In genomic region chr15:37098468-37099320, GRCh38 we compare ENCODE assay signal across 8 cellular contexts. TPM values are rescaled to one million over a fixed set of nuclear protein-coding genes. Genes with fewer than 3 reads are reported as not detected.
DNase-seq lines count a peak whose midpoint lies in the region; ATAC-seq lines count a peak whose summit lies in the region.

No MANE protein-coding gene starts in this region.

- CTCF ChIA-PET in activated CD4-positive, alpha-beta T cell treated with anti-CD3 and anti-CD28 coated beads, Interleukin-2, amount 10 ng/mL, durations not matched to agents 7 days and 5 days (lab: Charles Lee), result no interaction called here

- H3K27ac ChIP-seq in esophagus (ENCODE audit: low read depth in 2 of 2, low read length in 1 of 2), result peak overlapping the region; percentile 76 to 84
- peak overlapping the region; percentile 96 for H3K27ac ChIP-seq in muscle layer of duodenum (ENCODE audit: low read length)

- DNase-seq in activated CD4-positive, alpha-beta T cell treated with anti-CD3 and anti-CD28 coated beads, Interleukin-2, amount 10 ng/mL, durations not matched to agents 7 days and 5 days, result no peak
- DNase-seq in activated CD4-positive, alpha-beta T cell treated with anti-CD3 and anti-CD28 coated beads for 4 hours, result no peak
- no peak for DNase-seq in GF-D8 (lab: John Stamatoyannopoulos, UW)

- H3K4me3 Mint-ChIP-seq in activated CD4-positive, alpha-beta T cell treated with anti-CD3 and anti-CD28 coated beads, Interleukin-2, amount 10 ng/mL, durations not matched to agents 7 days and 5 days, result peak overlapping the region; percentile 56
- H3K4me3 Mint-ChIP-seq in T-helper 1 cell treated with Interleukin-12 subunit alpha and Interleukin-12 subunit beta and Interleukin-4 antibody, amounts not matched to agents 30 μg/mL and 1 μg/mL, for 36 hours, result peak overlapping the region; percentile 69

- no peaks in the 10 kb centered on the region for H3K9me3 ChIP-seq in esophagus (ENCODE audit: control insufficient read depth in 2 of 2, insufficient read depth in 1 of 2, low read depth in 1 of 2, low read length in 1 of 2)
- H3K9me3 ChIP-seq in muscle layer of duodenum (ENCODE audit: control insufficient read depth in 1 of 2, low read length in 2 of 2), result no peaks in the 10 kb centered on the region

- peaks cover 26% of the 10 kb centered on the region for H3K4me1 Mint-ChIP-seq in activated CD4-positive, alpha-beta T cell treated with anti-CD3 and anti-CD28 coated beads, Interleukin-2, amount 10 ng/mL, durations not matched to agents 7 days and 5 days
- peaks cover 23% of the 10 kb centered on the region for H3K4me1 Mint-ChIP-seq in T-helper 1 cell treated with Interleukin-12 subunit alpha and Interleukin-12 subunit beta and Interleukin-4 antibody, amounts not matched to agents 30 μg/mL and 1 μg/mL, for 36 hours (ENCODE audit: low read depth)

- ATAC-seq in HG03103 (IDR thresholded peaks at IDR 0.05; ENCODE audit: low read depth, unreplicated experiment), result peak; percentile 29
- no peak for ATAC-seq in HG03196 (IDR thresholded peaks at IDR 0.05; ENCODE audit: unreplicated experiment)

- no peaks in the 10 kb centered on the region for H3K9me3 Mint-ChIP-seq in activated CD4-positive, alpha-beta T cell treated with anti-CD3 and anti-CD28 coated beads, Interleukin-2, amount 10 ng/mL, durations not matched to agents 7 days and 5 days
- peaks cover 4% of the 10 kb centered on the region for H3K9me3 Mint-ChIP-seq in T-helper 1 cell treated with Interleukin-12 subunit alpha and Interleukin-12 subunit beta and Interleukin-4 antibody, amounts not matched to agents 30 μg/mL and 1 μg/mL, for 36 hours

- POLR2A ChIA-PET in activated CD4-positive, alpha-beta T cell treated with anti-CD3 and anti-CD28 coated beads, Interleukin-2, amount 10 ng/mL, durations not matched to agents 7 days and 5 days (lab: Charles Lee), result no interaction called here

- peaks cover 10% of the 10 kb centered on the region for H3K36me3 Mint-ChIP-seq in activated CD4-positive, alpha-beta T cell treated with anti-CD3 and anti-CD28 coated beads, Interleukin-2, amount 10 ng/mL, durations not matched to agents 7 days and 5 days (ENCODE audit: low read depth)
- peaks cover 7% of the 10 kb centered on the region for H3K36me3 Mint-ChIP-seq in T-helper 1 cell treated with Interleukin-12 subunit alpha and Interleukin-12 subunit beta and Interleukin-4 antibody, amounts not matched to agents 30 μg/mL and 1 μg/mL, for 36 hours (ENCODE audit: low read depth)

- H3K4me3 ChIP-seq in esophagus (ENCODE audit: low read depth in 1 of 2, low read length in 2 of 2) (peak overlapping the region; percentile 69 to 72), muscle layer of duodenum (ENCODE audit: low read depth in 1 of 2, low read length in 2 of 2) (peak overlapping the region; percentile 87 to 97)

- 0 to 1% methylated on average over 70 to 75 of the region's 75 CpGs for WGBS in esophagus, 2 donors

- no peak overlapping the region for H3K27ac Mint-ChIP-seq in activated CD4-positive, alpha-beta T cell treated with anti-CD3 and anti-CD28 coated beads, Interleukin-2, amount 10 ng/mL, durations not matched to agents 7 days and 5 days
- peak overlapping the region; percentile 46 for H3K27ac Mint-ChIP-seq in T-helper 1 cell treated with Interleukin-12 subunit alpha and Interleukin-12 subunit beta and Interleukin-4 antibody, amounts not matched to agents 30 μg/mL and 1 μg/mL, for 36 hours

- H3K27me3 Mint-ChIP-seq in activated CD4-positive, alpha-beta T cell treated with anti-CD3 and anti-CD28 coated beads, Interleukin-2, amount 10 ng/mL, durations not matched to agents 7 days and 5 days, result peaks cover 87% of the 10 kb centered on the region
- peaks cover 98% of the 10 kb centered on the region for H3K27me3 Mint-ChIP-seq in T-helper 1 cell treated with Interleukin-12 subunit alpha and Interleukin-12 subunit beta and Interleukin-4 antibody, amounts not matched to agents 30 μg/mL and 1 μg/mL, for 36 hours (ENCODE audit: low read depth)

- H3K27me3 ChIP-seq in esophagus (ENCODE audit: control insufficient read depth in 1 of 2, insufficient read depth in 2 of 2, low read length in 2 of 2), result no peaks in the 10 kb centered on the region
- no peaks in the 10 kb centered on the region for H3K27me3 ChIP-seq in muscle layer of duodenum (ENCODE audit: low read depth, low read length)

- H3K4me1 ChIP-seq in esophagus (ENCODE audit: control insufficient read depth in 2 of 2, insufficient read depth in 2 of 2, low read length in 1 of 2) (peaks cover 0 to 2% of the 10 kb centered on the region in 2 donors), muscle layer of duodenum (ENCODE audit: control insufficient read depth in 1 of 2, insufficient read depth in 2 of 2, low read length in 2 of 2) (peaks cover 0 to 4% of the 10 kb centered on the region in 2 donors)

- no peaks in the 10 kb centered on the region for H3K36me3 ChIP-seq in esophagus (ENCODE audit: control insufficient read depth in 2 of 2, insufficient read depth in 2 of 2, low read length in 1 of 2)
- H3K36me3 ChIP-seq in muscle layer of duodenum (ENCODE audit: control insufficient read depth in 1 of 2, insufficient read depth in 2 of 2, low read length in 2 of 2), result peaks cover 0 to 2% of the 10 kb centered on the region in 2 donors

RNA-seq across cellular contexts. Expression of gene MEIS2, which starts 1.7 kb away (rescaled TPM):
- total RNA-seq in activated CD4-positive, alpha-beta T cell treated with anti-CD3 and anti-CD28 coated beads, Interleukin-2, amount 10 ng/mL, durations not matched to agents 7 days and 5 days, result not detected
- 1 to 10 TPM; 6.0 to 8.8 TPM for polyA plus RNA-seq in esophagus
